In genomic region chr7:21618706-21619105, GRCh38 we compare ENCODE assay signal across 19 cellular contexts.
A peak's percentile ranks its signal among the peaks of the same experiment; 100 is the strongest.
DNase-seq lines count a peak whose midpoint lies in the region; ATAC-seq, FAIRE-seq and TF ChIP-seq lines count a peak whose summit lies in the region.
"Had no signal": no experiment of that assay in that cellular context is flagged by ENCODE, and none has a peak within 500 bp of the region (broad histone marks: within the 10 kb centered on the region; RNA-seq: fewer than 3 reads in every experiment).

No MANE protein-coding gene starts in this region.

- POLR2A ChIA-PET in A549 (lab: Yijun Ruan, JAX) (no interaction called here), PC-9 (lab: Charles Lee; ENCODE audit: unreplicated experiment) (no interaction called here)

- H3K9me3 Mint-ChIP-seq in Calu3 (ENCODE audit: low read depth, unreplicated experiment), result no peaks in the 10 kb centered on the region
- no peaks in the 10 kb centered on the region for H3K9me3 Mint-ChIP-seq in activated T-helper 1 cell treated with anti-CD3 and anti-CD28 coated beads, Interleukin-12 subunit alpha, Interleukin-12 subunit beta, Interleukin-2, Interleukin-4 antibody, amounts not matched to agents 30 ng/mL and 10 ng/mL and 1 ng/mL, durations not matched to agents 14 hours and 24 hours and 36 hours
- H3K9me3 Mint-ChIP-seq: CD4-positive, alpha-beta T cell had no signal

- H3K27me3 ChIP-seq in PC-9 (ENCODE audit: insufficient read depth, low read depth) (no peaks in the 10 kb centered on the region), hepatocyte (no peaks in the 10 kb centered on the region)
- H3K27me3 ChIP-seq: BLaER1 treated with 17β-estradiol and CSF1 and Interleukin-3, amounts not matched to agents 10 nM and 100 nM had no signal

- intact Hi-C loops in Calu3 (cut with micrococcal nuclease; ENCODE audit: unreplicated experiment), result no loop called here
- intact Hi-C loops in PC-9 (cut with micrococcal nuclease; ENCODE audit: unreplicated experiment), result no loop called here
- intact Hi-C loops in activated T-helper 1 cell treated with anti-CD3 and anti-CD28 coated beads, Interleukin-12 subunit alpha, Interleukin-12 subunit beta, Interleukin-2, Interleukin-4 antibody, amounts not matched to agents 30 ng/mL and 10 ng/mL and 1 ng/mL, durations not matched to agents 14 hours and 24 hours and 36 hours (cut with micrococcal nuclease), result no loop called here

- H3K4me3 ChIP-seq in A549 (no peak overlapping the region), PC-9 (no peak overlapping the region), hepatocyte (no peak overlapping the region)
- H3K4me3 ChIP-seq: BLaER1 treated with 17β-estradiol and CSF1 and Interleukin-3, amounts not matched to agents 10 nM and 100 nM had no signal

- H3K27ac Mint-ChIP-seq in Calu3 (ENCODE audit: unreplicated experiment), result peak overlapping the region; percentile 98
- no peak overlapping the region for H3K27ac Mint-ChIP-seq in activated T-helper 1 cell treated with anti-CD3 and anti-CD28 coated beads, Interleukin-12 subunit alpha, Interleukin-12 subunit beta, Interleukin-2, Interleukin-4 antibody, amounts not matched to agents 30 ng/mL and 10 ng/mL and 1 ng/mL, durations not matched to agents 14 hours and 24 hours and 36 hours
- H3K27ac Mint-ChIP-seq: CD4-positive, alpha-beta T cell had no signal

- 77% methylated on average over 8 of the region's 8 CpGs for WGBS in A549 (ENCODE audit: missing lambda C conversion rate)
- 88% methylated on average over 8 of the region's 8 CpGs for WGBS in hepatocyte (ENCODE audit: low lambda C conversion rate, missing lambda C conversion rate)

- no peak overlapping the region for H3K4me3 Mint-ChIP-seq in Calu3 (ENCODE audit: low read depth, unreplicated experiment)
- H3K4me3 Mint-ChIP-seq in activated T-helper 1 cell treated with anti-CD3 and anti-CD28 coated beads, Interleukin-12 subunit alpha, Interleukin-12 subunit beta, Interleukin-2, Interleukin-4 antibody, amounts not matched to agents 30 ng/mL and 10 ng/mL and 1 ng/mL, durations not matched to agents 14 hours and 24 hours and 36 hours, result no peak overlapping the region
- H3K4me3 Mint-ChIP-seq: CD4-positive, alpha-beta T cell; H9 had no signal

- H3K27me3 Mint-ChIP-seq in Calu3 (ENCODE audit: unreplicated experiment), result no peaks in the 10 kb centered on the region
- no peaks in the 10 kb centered on the region for H3K27me3 Mint-ChIP-seq in activated T-helper 1 cell treated with anti-CD3 and anti-CD28 coated beads, Interleukin-12 subunit alpha, Interleukin-12 subunit beta, Interleukin-2, Interleukin-4 antibody, amounts not matched to agents 30 ng/mL and 10 ng/mL and 1 ng/mL, durations not matched to agents 14 hours and 24 hours and 36 hours (ENCODE audit: insufficient read depth)

- no peak for TF ChIP-seq POLR2A in A549 (IDR thresholded peaks at IDR 0.05; ENCODE audit: low read length)

- H3K4me2 ChIP-seq in A549, result peak overlapping the region; percentile 91
- H3K4me2 ChIP-seq in PC-9, result peak overlapping the region; percentile 72
- H3K4me2 ChIP-seq in hepatocyte, result no peak overlapping the region
- H3K4me2 ChIP-seq: BLaER1 treated with 17β-estradiol and CSF1 and Interleukin-3, amounts not matched to agents 10 nM and 100 nM had no signal

- H3K4me1 ChIP-seq in A549 (peaks cover 29% of the 10 kb centered on the region), PC-9 (replicated peaks; ENCODE audit: insufficient read depth) (peaks cover 34% of the 10 kb centered on the region), hepatocyte (ENCODE audit: insufficient read depth) (peaks cover 20% of the 10 kb centered on the region)
- H3K4me1 ChIP-seq: BLaER1 treated with 17β-estradiol and CSF1 and Interleukin-3, amounts not matched to agents 10 nM and 100 nM had no signal

- no peaks in the 10 kb centered on the region for H3K9me3 ChIP-seq in A549
- H3K9me3 ChIP-seq in PC-9 (ENCODE audit: insufficient read depth, low read depth), result 0 out of 2 replicates have a peak, but pooled peaks cover 5% of the 10 kb centered on the region
- H3K9me3 ChIP-seq in hepatocyte (ENCODE audit: low read depth), result no peaks in the 10 kb centered on the region

- H4K20me1 ChIP-seq in PC-9 (ENCODE audit: insufficient read depth), result no peaks in the 10 kb centered on the region
- H4K20me1 ChIP-seq in hepatocyte (ENCODE audit: insufficient read depth, poor library complexity, severe bottlenecking), result no peaks in the 10 kb centered on the region
- H4K20me1 ChIP-seq: BLaER1 treated with 17β-estradiol and CSF1 and Interleukin-3, amounts not matched to agents 10 nM and 100 nM had no signal

- TF ChIP-seq RAD21 in A549 (conservative IDR thresholded peaks at IDR 0.05 in 1 of 2, IDR thresholded peaks at IDR 0.05 in 1 of 2), result no peak

- DNase-seq in A549 (ENCODE audit: low read depth in 1 of 2, low spot score in 1 of 2), result no peak
- DNase-seq in Calu3, result no peak
- DNase-seq in PC-9, result no peak
- no peak for DNase-seq in hepatocyte (ENCODE audit: low spot score)
- no peak for DNase-seq in activated T-helper 1 cell treated with anti-CD3 and anti-CD28 coated beads, Interleukin-12 subunit alpha, Interleukin-12 subunit beta, Interleukin-2, Interleukin-4 antibody, amounts not matched to agents 30 ng/mL and 10 ng/mL and 1 ng/mL, durations not matched to agents 14 hours and 24 hours and 36 hours (ENCODE audit: low spot score)
- DNase-seq in NCI-H510A treated with DMSO at 0.1 percent for 48 hours (lab: John Stamatoyannopoulos, UW), result no peak
- DNase-seq: CD4-positive, alpha-beta T cell; DMS153; DND-41; GF-D8; GOT3; H9; IMR-90; KBM-7 had no signal

- H3F3A ChIP-seq in PC-9 (ENCODE audit: insufficient read depth, low read depth), result peaks cover 19% of the 10 kb centered on the region

- H2AFZ ChIP-seq in PC-9 (no peak overlapping the region), hepatocyte (no peak overlapping the region)

- H3K9me2 ChIP-seq in PC-9 (ENCODE audit: insufficient read depth) (no peaks in the 10 kb centered on the region), hepatocyte (replicated peaks; ENCODE audit: insufficient read depth) (no peaks in the 10 kb centered on the region)

- H3K36me3 Mint-ChIP-seq in Calu3 (ENCODE audit: insufficient read depth, unreplicated experiment), result peaks cover 16% of the 10 kb centered on the region
- peaks cover 2% of the 10 kb centered on the region for H3K36me3 Mint-ChIP-seq in activated T-helper 1 cell treated with anti-CD3 and anti-CD28 coated beads, Interleukin-12 subunit alpha, Interleukin-12 subunit beta, Interleukin-2, Interleukin-4 antibody, amounts not matched to agents 30 ng/mL and 10 ng/mL and 1 ng/mL, durations not matched to agents 14 hours and 24 hours and 36 hours (ENCODE audit: low read depth)

- H3K4me1 Mint-ChIP-seq in Calu3 (ENCODE audit: low read depth, unreplicated experiment), result peaks cover 35% of the 10 kb centered on the region
- no peaks in the 10 kb centered on the region for H3K4me1 Mint-ChIP-seq in activated T-helper 1 cell treated with anti-CD3 and anti-CD28 coated beads, Interleukin-12 subunit alpha, Interleukin-12 subunit beta, Interleukin-2, Interleukin-4 antibody, amounts not matched to agents 30 ng/mL and 10 ng/mL and 1 ng/mL, durations not matched to agents 14 hours and 24 hours and 36 hours (ENCODE audit: low read depth)

- CTCF ChIA-PET in A549 (lab: Yijun Ruan, JAX), result no interaction called here
- CTCF ChIA-PET in Calu3 (lab: Charles Lee), result no interaction called here
- CTCF ChIA-PET in PC-9 (lab: Charles Lee), result interaction anchor here (0.6 kb wide), 1 partner anchor 465 kb away, joined by 6 read pairs; no protein-coding TSS in a partner anchor

- BruUV-seq in Calu3 (replicated peaks; lab: Mats Ljungman, UMichigan) (no TSS peak), PC-9 (replicated peaks; lab: Mats Ljungman, UMichigan) (no TSS peak)

- no peak for FAIRE-seq in A549 (lab: Jason Lieb, UNC)
- FAIRE-seq: D721Med, GM19239 had no signal

- H3K27ac ChIP-seq in A549, result peak overlapping the region; percentile 82 to 89; a peak in 5 of 6 replicates
- peak overlapping the region; percentile 95 for H3K27ac ChIP-seq in PC-9
- peak overlapping the region; percentile 93 for H3K27ac ChIP-seq in hepatocyte
- H3K27ac ChIP-seq: BLaER1 treated with 17β-estradiol and CSF1 and Interleukin-3, amounts not matched to agents 10 nM and 100 nM; HL-60 had no signal

- ATAC-seq in A549, result no peak
- ATAC-seq in HG03196 (IDR thresholded peaks at IDR 0.05; ENCODE audit: unreplicated experiment), result no peak

- TF ChIP-seq CTCF in A549 (IDR thresholded peaks at IDR 0.05) (no peak), Calu3 (IDR thresholded peaks at IDR 0.05; ENCODE audit: unreplicated experiment) (no peak), PC-9 (conservative IDR thresholded peaks at IDR 0.05) (no peak), hepatocyte (IDR thresholded peaks at IDR 0.05; ENCODE audit: poor library complexity) (no peak)

- no peaks in the 10 kb centered on the region for H3K79me2 ChIP-seq in PC-9 (ENCODE audit: low read depth)
- no peaks in the 10 kb centered on the region for H3K79me2 ChIP-seq in hepatocyte

- H3K36me3 ChIP-seq in PC-9 (ENCODE audit: low read depth) (no peaks in the 10 kb centered on the region), hepatocyte (replicated peaks; ENCODE audit: insufficient read depth, low read depth) (no peaks in the 10 kb centered on the region)
- H3K36me3 ChIP-seq: BLaER1 treated with 17β-estradiol and CSF1 and Interleukin-3, amounts not matched to agents 10 nM and 100 nM had no signal

- no peak for TF ChIP-seq EP300 in A549 (IDR thresholded peaks at IDR 0.05)

TF ChIP-seq in A549, 52 proteins besides CTCF, POLR2A, EP300 and RAD21 (continues in another document):
- TF ChIP-seq HEYL (CRISPR knock-in tag; IDR thresholded peaks at IDR 0.05) (no peak), MYC (IDR thresholded peaks at IDR 0.05; ENCODE audit: borderline replicate concordance, low read length) (no peak), CHD4 (IDR thresholded peaks at IDR 0.05; ENCODE audit: borderline replicate concordance) (no peak), ZFP36 (IDR thresholded peaks at IDR 0.05; ENCODE audit: borderline replicate concordance, partially characterized antibody) (no peak)
- TF ChIP-seq, protein P1, sequence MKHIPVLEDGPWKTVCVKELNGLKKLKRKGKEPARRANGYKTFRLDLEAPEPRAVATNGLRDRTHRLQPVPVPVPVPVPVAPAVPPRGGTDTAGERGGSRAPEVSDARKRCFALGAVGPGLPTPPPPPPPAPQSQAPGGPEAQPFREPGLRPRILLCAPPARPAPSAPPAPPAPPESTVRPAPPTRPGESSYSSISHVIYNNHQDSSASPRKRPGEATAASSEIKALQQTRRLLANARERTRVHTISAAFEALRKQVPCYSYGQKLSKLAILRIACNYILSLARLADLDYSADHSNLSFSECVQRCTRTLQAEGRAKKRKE (CRISPR knock-in tag; IDR thresholded peaks at IDR 0.05; ENCODE audit: low read depth), result no peak
- TF ChIP-seq, protein P2, sequence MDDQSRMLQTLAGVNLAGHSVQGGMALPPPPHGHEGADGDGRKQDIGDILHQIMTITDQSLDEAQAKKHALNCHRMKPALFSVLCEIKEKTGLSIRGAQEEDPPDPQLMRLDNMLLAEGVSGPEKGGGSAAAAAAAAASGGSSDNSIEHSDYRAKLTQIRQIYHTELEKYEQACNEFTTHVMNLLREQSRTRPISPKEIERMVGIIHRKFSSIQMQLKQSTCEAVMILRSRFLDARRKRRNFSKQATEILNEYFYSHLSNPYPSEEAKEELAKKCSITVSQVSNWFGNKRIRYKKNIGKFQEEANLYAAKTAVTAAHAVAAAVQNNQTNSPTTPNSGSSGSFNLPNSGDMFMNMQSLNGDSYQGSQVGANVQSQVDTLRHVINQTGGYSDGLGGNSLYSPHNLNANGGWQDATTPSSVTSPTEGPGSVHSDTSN (IDR thresholded peaks at IDR 0.05), result no peak
